ENCODE assay signal across 8 cellular contexts in the genomic region with DNA sequence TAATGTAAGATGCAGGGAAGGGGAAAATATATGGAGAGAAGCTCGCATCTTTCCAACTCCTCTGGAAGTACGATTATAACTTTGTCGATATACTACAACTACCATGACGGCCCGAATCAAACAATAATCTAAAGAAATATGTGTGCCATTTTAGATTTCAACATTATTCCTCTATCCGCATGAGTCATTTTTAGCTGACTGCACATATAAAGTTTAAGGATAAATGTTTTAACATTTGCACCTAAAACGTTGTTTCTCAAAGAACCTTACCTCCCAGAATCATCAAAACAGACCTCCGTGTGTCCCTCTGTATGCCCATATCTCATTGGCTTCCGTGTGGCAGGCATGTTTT. TPM values are rescaled to one million over a fixed set of nuclear protein-coding genes. Genes with fewer than 3 reads are reported as not detected.
DNase-seq lines count a peak whose midpoint lies in the region; ATAC-seq, FAIRE-seq and TF ChIP-seq lines count a peak whose summit lies in the region.

No MANE protein-coding gene starts in this region.

- CTCF ChIA-PET in activated naive CD4-positive, alpha-beta T cell treated with anti-CD3 and anti-CD28 coated beads for 36 hours (lab: Charles Lee), result interaction anchor here (0.6 to 1.7 kb wide), 5 partner anchors 10 to 252 kb away, joined by 3 to 16 read pairs (median 4); partner anchors contain the start of gene MAPK1IP1L

- H3K4me2 ChIP-seq in astrocyte (ENCODE audit: low read length), result peak overlapping the region; percentile 87

- no peaks in the 10 kb centered on the region for H3K9me3 Mint-ChIP-seq in activated naive CD4-positive, alpha-beta T cell treated with anti-CD3 and anti-CD28 coated beads for 36 hours
- H3K9me3 Mint-ChIP-seq in astrocyte (ENCODE audit: unreplicated experiment), result no peaks in the 10 kb centered on the region

- no peak for TF ChIP-seq CTCF in astrocyte (IDR thresholded peaks at IDR 0.05; ENCODE audit: insufficient read depth, low read depth, low read length)
- TF ChIP-seq CTCF in lung (IDR thresholded peaks at IDR 0.05; ENCODE audit: control extremely low read depth, extremely low read depth), result no peak
- no peak for TF ChIP-seq CTCF in upper lobe of left lung (IDR thresholded peaks at IDR 0.05)

- H3K4me1 Mint-ChIP-seq in activated naive CD4-positive, alpha-beta T cell treated with anti-CD3 and anti-CD28 coated beads for 36 hours (ENCODE audit: low read depth), result peaks cover 51% of the 10 kb centered on the region
- H3K4me1 Mint-ChIP-seq in astrocyte (ENCODE audit: low read depth, unreplicated experiment), result peaks cover 26% of the 10 kb centered on the region

- H3K4me1 ChIP-seq in astrocyte (ENCODE audit: insufficient read depth, low read length), result peaks cover 23% of the 10 kb centered on the region
- H3K4me1 ChIP-seq in lung (ENCODE audit: control insufficient read depth in 2 of 2, insufficient read depth in 2 of 2, low read length in 2 of 2), result peaks cover 0 to 12% of the 10 kb centered on the region in 2 donors
- peaks cover 17 to 38% (median 21%) of the 10 kb centered on the region in 4 donors for H3K4me1 ChIP-seq in upper lobe of left lung

- peak overlapping the region; percentile 89 for H2AFZ ChIP-seq in astrocyte (ENCODE audit: low read depth, low read length)

- FAIRE-seq in astrocyte (lab: Jason Lieb, UNC), result no peak

- ATAC-seq in lung (ENCODE audit: insufficient read depth, low FRiP score) (no peak), upper lobe of left lung (ENCODE audit: low FRiP score in 2 of 2) (no peak), HG02588 (IDR thresholded peaks at IDR 0.05; ENCODE audit: unreplicated experiment) (no peak)

- H3K27ac ChIP-seq in astrocyte (ENCODE audit: low read depth, low read length) (peak overlapping the region; percentile 92), lung (ENCODE audit: low read depth in 1 of 2, low read length in 1 of 2) (peak overlapping the region; percentile 70 to 90), upper lobe of left lung (peak overlapping the region; percentile 86 to 93 (median 90))

- intact Hi-C loops in activated naive CD4-positive, alpha-beta T cell treated with anti-CD3 and anti-CD28 coated beads for 36 hours (cut with micrococcal nuclease), result loop anchor here (2.0 to 5.0 kb wide), 5 partner anchors 72 to 630 kb away; partner anchors contain the start of genes CDKN3, GCH1, GMFB and KTN1

- no peak for TF ChIP-seq EP300 in upper lobe of left lung (IDR thresholded peaks at IDR 0.05)

- TF ChIP-seq POLR2A in upper lobe of left lung (IDR thresholded peaks at IDR 0.05), result no peak

- H3K27me3 ChIP-seq in astrocyte (ENCODE audit: insufficient read depth, low read length), result no peaks in the 10 kb centered on the region
- no peaks in the 10 kb centered on the region for H3K27me3 ChIP-seq in lung (ENCODE audit: control insufficient read depth, insufficient read depth)
- no peaks in the 10 kb centered on the region for H3K27me3 ChIP-seq in upper lobe of left lung

- peak overlapping the region; percentile 96 for H3K4me3 Mint-ChIP-seq in activated naive CD4-positive, alpha-beta T cell treated with anti-CD3 and anti-CD28 coated beads for 36 hours
- H3K4me3 Mint-ChIP-seq in astrocyte (ENCODE audit: unreplicated experiment), result peak overlapping the region; percentile 96

- peak overlapping the region; percentile 92 for H3K27ac Mint-ChIP-seq in activated naive CD4-positive, alpha-beta T cell treated with anti-CD3 and anti-CD28 coated beads for 36 hours
- H3K27ac Mint-ChIP-seq in astrocyte (ENCODE audit: unreplicated experiment), result peak overlapping the region; percentile 7

- H3K36me3 Mint-ChIP-seq in activated naive CD4-positive, alpha-beta T cell treated with anti-CD3 and anti-CD28 coated beads for 36 hours (ENCODE audit: low read depth), result peaks cover 28% of the 10 kb centered on the region
- no peaks in the 10 kb centered on the region for H3K36me3 Mint-ChIP-seq in astrocyte (ENCODE audit: low read depth, unreplicated experiment)

- peak overlapping the region; percentile 93 for H3K9ac ChIP-seq in astrocyte (ENCODE audit: low read length)

- H3K27me3 Mint-ChIP-seq in activated naive CD4-positive, alpha-beta T cell treated with anti-CD3 and anti-CD28 coated beads for 36 hours (ENCODE audit: low read depth), result no peaks in the 10 kb centered on the region
- no peaks in the 10 kb centered on the region for H3K27me3 Mint-ChIP-seq in astrocyte (ENCODE audit: low read depth, unreplicated experiment)

- H3K79me2 ChIP-seq in astrocyte (ENCODE audit: insufficient read depth, low read length), result peaks cover 73% of the 10 kb centered on the region

- H3K9me3 ChIP-seq in astrocyte (ENCODE audit: insufficient read depth, low read depth, low read length) (no peaks in the 10 kb centered on the region), lung (ENCODE audit: control insufficient read depth in 2 of 2, insufficient read depth in 1 of 2, low read length in 1 of 2) (no peaks in the 10 kb centered on the region), upper lobe of left lung (no peaks in the 10 kb centered on the region)

- WGBS in lung, 2 donors, result 4% methylated on average over 9 of the region's 9 CpGs
- WGBS in upper lobe of left lung, 2 donors, result 2 to 3% methylated on average over 9 of the region's 9 CpGs

- peaks cover 28% of the 10 kb centered on the region for H4K20me1 ChIP-seq in astrocyte (ENCODE audit: insufficient read depth, low read length)

- H3K4me3 ChIP-seq in astrocyte (ENCODE audit: insufficient read depth, low read depth, low read length) (peak overlapping the region; percentile 94), lung (peak overlapping the region; percentile 83), upper lobe of left lung (peak overlapping the region; percentile 27 to 90 (median 84))

- DNase-seq in activated naive CD4-positive, alpha-beta T cell treated with anti-CD3 and anti-CD28 coated beads for 36 hours, result no peak
- no peak for DNase-seq in activated naive CD4-positive, alpha-beta T cell treated with Interleukin-2 at 50 U/mL for 16 hours
- DNase-seq in astrocyte (ENCODE audit: low read depth) (no peak), lung (ENCODE audit: low spot score) (no peak), upper lobe of left lung (no peak), NCI-H1694 treated with DMSO at 0.1 percent for 48 hours (lab: John Stamatoyannopoulos, UW) (no peak), HPDE6-E6E7 (ENCODE audit: extremely low spot score) (no peak)

- no peaks in the 10 kb centered on the region for H3K36me3 ChIP-seq in astrocyte (ENCODE audit: insufficient read depth, low read length)
- H3K36me3 ChIP-seq in lung (ENCODE audit: control insufficient read depth in 2 of 2, insufficient read depth in 2 of 2, low read length in 2 of 2), result no peaks in the 10 kb centered on the region
- H3K36me3 ChIP-seq in upper lobe of left lung, result no peaks in the 10 kb centered on the region

RNA-seq across cellular contexts. Expression of gene WDHD1, which starts 0.5 kb away (rescaled TPM):
- 10 to 100 TPM; 61.1 to 62.9 TPM for total RNA-seq in activated naive CD4-positive, alpha-beta T cell treated with anti-CD3 and anti-CD28 coated beads for 36 hours
- total RNA-seq in astrocyte, result 7.2 and 9.3 TPM in 2 replicates
- 1 to 10 TPM; 6.2 to 7.1 TPM for total RNA-seq in lung
- 1 to 10 TPM; 1.9 TPM for polyA plus RNA-seq in lung
- total RNA-seq in upper lobe of left lung, result 1 to 10 TPM; 1.0 to 5.0 (median 2.6) TPM

RNA-seq across cellular contexts. Expression of gene SOCS4, which starts 0.6 kb away (rescaled TPM):
- total RNA-seq in activated naive CD4-positive, alpha-beta T cell treated with anti-CD3 and anti-CD28 coated beads for 36 hours, result 10 to 100 TPM; 17.7 to 17.9 TPM
- total RNA-seq in astrocyte (25.2 and 30.5 TPM in 2 replicates), lung (10 to 100 TPM; 14.3 to 28.3 TPM), upper lobe of left lung (10 to 100 TPM in 4 of 6 donors, 1 to 10 TPM in 2; 4.4 to 26.5 (median 18.4) TPM)
- polyA plus RNA-seq in lung, result 1 to 10 TPM; 5.8 to 6.8 TPM

RNA-seq across cellular contexts. Expression of gene MAPK1IP1L, which starts 25.0 kb away (rescaled TPM):
- total RNA-seq in activated naive CD4-positive, alpha-beta T cell treated with anti-CD3 and anti-CD28 coated beads for 36 hours, result 10 to 100 TPM; 78.2 to 83.4 TPM
- total RNA-seq in astrocyte (106 and 111 TPM in 2 replicates), lung (10 to 100 TPM; 36.9 to 87.4 TPM), upper lobe of left lung (10 to 100 TPM; 22.0 to 81.8 (median 59.3) TPM)
- 10 to 100 TPM; 25.8 to 61.3 TPM for polyA plus RNA-seq in lung
